ENCODE assay signal across 1 cellular context in the genomic region with DNA sequence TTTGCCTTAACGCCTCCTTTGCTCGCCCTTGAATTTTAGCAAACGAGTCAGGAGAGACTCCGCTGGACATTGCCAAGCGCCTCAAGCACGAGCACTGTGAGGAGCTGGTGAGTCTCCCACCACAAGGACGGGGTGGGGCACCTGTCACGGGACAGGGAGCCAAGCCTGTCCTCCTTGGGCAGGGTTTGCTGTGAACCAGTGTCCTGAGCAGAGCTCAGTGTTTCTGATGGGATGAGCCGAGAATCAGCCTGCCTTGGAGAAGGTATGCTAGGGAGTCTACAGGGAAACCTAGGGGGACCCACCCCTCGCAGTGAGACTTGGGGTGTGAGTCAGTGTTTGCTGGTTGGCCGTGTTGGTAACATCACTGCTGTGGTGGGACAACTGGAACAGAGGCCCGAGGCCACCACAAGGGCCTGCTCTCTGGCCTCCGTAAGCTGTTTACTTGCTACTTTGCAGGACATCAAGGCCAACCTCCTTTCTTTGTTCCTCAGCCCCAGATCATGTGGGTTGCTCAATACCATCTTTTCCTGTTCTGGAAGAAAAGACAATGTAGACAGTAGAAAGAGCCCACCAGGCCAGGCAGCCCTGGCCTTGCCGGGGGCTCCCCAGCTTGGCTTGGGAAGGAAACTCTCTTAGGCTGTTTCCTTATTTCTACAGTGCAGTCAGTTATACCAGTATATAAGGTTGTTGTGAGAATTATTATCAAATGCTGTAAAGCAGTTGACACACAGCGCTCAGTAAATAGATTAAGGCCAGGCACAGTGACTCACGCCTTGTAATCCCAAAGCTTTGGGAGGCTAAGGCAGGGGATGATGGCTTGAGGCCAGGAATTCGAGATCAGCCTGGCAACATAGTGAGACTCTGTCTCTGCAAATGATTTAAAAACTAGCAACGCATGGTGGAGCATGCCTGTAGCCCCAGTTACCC.
TF ChIP-seq lines count a peak whose summit lies in the region.

No MANE protein-coding gene starts in this region.

TF ChIP-seq in HepG2, 621 proteins besides CTCF, POLR2A, EP300 and RAD21 (continued from another document and continues in another):
- TF ChIP-seq, protein P1, sequence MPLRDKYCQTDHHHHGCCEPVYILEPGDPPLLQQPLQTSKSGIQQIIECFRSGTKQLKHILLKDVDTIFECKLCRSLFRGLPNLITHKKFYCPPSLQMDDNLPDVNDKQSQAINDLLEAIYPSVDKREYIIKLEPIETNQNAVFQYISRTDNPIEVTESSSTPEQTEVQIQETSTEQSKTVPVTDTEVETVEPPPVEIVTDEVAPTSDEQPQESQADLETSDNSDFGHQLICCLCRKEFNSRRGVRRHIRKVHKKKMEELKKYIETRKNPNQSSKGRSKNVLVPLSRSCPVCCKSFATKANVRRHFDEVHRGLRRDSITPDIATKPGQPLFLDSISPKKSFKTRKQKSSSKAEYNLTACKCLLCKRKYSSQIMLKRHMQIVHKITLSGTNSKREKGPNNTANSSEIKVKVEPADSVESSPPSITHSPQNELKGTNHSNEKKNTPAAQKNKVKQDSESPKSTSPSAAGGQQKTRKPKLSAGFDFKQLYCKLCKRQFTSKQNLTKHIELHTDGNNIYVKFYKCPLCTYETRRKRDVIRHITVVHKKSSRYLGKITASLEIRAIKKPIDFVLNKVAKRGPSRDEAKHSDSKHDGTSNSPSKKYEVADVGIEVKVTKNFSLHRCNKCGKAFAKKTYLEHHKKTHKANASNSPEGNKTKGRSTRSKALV (CRISPR knock-in tag; IDR thresholded peaks at IDR 0.05), result no peak
- TF ChIP-seq JUND (CRISPR knock-in tag; IDR thresholded peaks at IDR 0.05) (peak; percentile 64; the same call in 1 of the 2 replicates), ZFX (CRISPR knock-in tag; IDR thresholded peaks at IDR 0.05; ENCODE audit: low read depth) (peak; percentile 83), SIN3B (IDR thresholded peaks at IDR 0.05; ENCODE audit: low read length) (no peak), ZNF772 (CRISPR knock-in tag; IDR thresholded peaks at IDR 0.05) (no peak), SNAI1 (CRISPR knock-in tag; IDR thresholded peaks at IDR 0.05; ENCODE audit: borderline replicate concordance) (no peak), RNF2 (conservative IDR thresholded peaks at IDR 0.05; ENCODE audit: low read depth) (0 out of 2 replicates have a peak, but pooled peaks have one; percentile 28), ARID2 (CRISPR knock-in tag; IDR thresholded peaks at IDR 0.05; ENCODE audit: borderline replicate concordance) (no peak), NFYC (CRISPR knock-in tag; IDR thresholded peaks at IDR 0.05) (peak; percentile 11; the same call in 1 of the 2 replicates), ATF7-NPFF (CRISPR knock-in tag; IDR thresholded peaks at IDR 0.05; ENCODE audit: low read depth) (0 out of 2 replicates have a peak, but pooled peaks have one; percentile 10), FOXA3 (CRISPR knock-in tag; IDR thresholded peaks at IDR 0.05) (peak; percentile 88), HMG20A (CRISPR knock-in tag; IDR thresholded peaks at IDR 0.05; ENCODE audit: borderline replicate concordance) (peak; percentile 76), CBX1 (IDR thresholded peaks at IDR 0.05; ENCODE audit: low read depth) (no peak), NR3C1 (CRISPR knock-in tag; IDR thresholded peaks at IDR 0.05) (no peak), ZNF143 (CRISPR knock-in tag; IDR thresholded peaks at IDR 0.05) (no peak), ERF (CRISPR knock-in tag; IDR thresholded peaks at IDR 0.05) (peak; percentile 66; the same call in 1 of the 2 replicates), FOXA1 (IDR thresholded peaks at IDR 0.05) (0 out of 2 replicates have a peak, but pooled peaks have one; percentile 34), FOXA1 (CRISPR knock-in tag; IDR thresholded peaks at IDR 0.05) (peak; percentile 68), ZKSCAN8 (CRISPR knock-in tag; IDR thresholded peaks at IDR 0.05; ENCODE audit: borderline replicate concordance) (no peak)
- TF ChIP-seq, protein P2, sequence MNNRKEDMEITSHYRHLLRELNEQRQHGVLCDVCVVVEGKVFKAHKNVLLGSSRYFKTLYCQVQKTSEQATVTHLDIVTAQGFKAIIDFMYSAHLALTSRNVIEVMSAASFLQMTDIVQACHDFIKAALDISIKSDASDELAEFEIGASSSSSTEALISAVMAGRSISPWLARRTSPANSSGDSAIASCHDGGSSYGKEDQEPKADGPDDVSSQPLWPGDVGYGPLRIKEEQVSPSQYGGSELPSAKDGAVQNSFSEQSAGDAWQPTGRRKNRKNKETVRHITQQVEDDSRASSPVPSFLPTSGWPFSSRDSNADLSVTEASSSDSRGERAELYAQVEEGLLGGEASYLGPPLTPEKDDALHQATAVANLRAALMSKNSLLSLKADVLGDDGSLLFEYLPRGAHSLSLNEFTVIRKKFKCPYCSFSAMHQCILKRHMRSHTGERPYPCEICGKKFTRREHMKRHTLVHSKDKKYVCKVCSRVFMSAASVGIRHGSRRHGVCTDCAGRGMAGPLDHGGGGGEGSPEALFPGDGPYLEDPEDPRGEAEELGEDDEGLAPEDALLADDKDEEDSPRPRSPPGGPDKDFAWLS (CRISPR knock-in tag; IDR thresholded peaks at IDR 0.05; ENCODE audit: borderline replicate concordance), result no peak
- TF ChIP-seq, protein P3, sequence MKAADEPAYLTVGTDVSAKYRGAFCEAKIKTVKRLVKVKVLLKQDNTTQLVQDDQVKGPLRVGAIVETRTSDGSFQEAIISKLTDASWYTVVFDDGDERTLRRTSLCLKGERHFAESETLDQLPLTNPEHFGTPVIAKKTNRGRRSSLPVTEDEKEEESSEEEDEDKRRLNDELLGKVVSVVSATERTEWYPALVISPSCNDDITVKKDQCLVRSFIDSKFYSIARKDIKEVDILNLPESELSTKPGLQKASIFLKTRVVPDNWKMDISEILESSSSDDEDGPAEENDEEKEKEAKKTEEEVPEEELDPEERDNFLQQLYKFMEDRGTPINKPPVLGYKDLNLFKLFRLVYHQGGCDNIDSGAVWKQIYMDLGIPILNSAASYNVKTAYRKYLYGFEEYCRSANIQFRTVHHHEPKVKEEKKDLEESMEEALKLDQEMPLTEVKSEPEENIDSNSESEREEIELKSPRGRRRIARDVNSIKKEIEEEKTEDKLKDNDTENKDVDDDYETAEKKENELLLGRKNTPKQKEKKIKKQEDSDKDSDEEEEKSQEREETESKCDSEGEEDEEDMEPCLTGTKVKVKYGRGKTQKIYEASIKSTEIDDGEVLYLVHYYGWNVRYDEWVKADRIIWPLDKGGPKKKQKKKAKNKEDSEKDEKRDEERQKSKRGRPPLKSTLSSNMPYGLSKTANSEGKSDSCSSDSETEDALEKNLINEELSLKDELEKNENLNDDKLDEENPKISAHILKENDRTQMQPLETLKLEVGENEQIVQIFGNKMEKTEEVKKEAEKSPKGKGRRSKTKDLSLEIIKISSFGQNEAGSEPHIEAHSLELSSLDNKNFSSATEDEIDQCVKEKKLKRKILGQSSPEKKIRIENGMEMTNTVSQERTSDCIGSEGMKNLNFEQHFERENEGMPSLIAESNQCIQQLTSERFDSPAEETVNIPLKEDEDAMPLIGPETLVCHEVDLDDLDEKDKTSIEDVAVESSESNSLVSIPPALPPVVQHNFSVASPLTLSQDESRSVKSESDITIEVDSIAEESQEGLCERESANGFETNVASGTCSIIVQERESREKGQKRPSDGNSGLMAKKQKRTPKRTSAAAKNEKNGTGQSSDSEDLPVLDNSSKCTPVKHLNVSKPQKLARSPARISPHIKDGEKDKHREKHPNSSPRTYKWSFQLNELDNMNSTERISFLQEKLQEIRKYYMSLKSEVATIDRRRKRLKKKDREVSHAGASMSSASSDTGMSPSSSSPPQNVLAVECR (CRISPR knock-in tag; IDR thresholded peaks at IDR 0.05; ENCODE audit: borderline replicate concordance), result peak; percentile 54; the same call in 1 of the 2 replicates
- TF ChIP-seq, protein P4, sequence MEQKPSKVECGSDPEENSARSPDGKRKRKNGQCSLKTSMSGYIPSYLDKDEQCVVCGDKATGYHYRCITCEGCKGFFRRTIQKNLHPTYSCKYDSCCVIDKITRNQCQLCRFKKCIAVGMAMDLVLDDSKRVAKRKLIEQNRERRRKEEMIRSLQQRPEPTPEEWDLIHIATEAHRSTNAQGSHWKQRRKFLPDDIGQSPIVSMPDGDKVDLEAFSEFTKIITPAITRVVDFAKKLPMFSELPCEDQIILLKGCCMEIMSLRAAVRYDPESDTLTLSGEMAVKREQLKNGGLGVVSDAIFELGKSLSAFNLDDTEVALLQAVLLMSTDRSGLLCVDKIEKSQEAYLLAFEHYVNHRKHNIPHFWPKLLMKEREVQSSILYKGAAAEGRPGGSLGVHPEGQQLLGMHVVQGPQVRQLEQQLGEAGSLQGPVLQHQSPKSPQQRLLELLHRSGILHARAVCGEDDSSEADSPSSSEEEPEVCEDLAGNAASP (CRISPR knock-in tag; IDR thresholded peaks at IDR 0.05; ENCODE audit: borderline replicate concordance), result peak; percentile 36; the same call in 1 of the 2 replicates
- TF ChIP-seq, protein P5, sequence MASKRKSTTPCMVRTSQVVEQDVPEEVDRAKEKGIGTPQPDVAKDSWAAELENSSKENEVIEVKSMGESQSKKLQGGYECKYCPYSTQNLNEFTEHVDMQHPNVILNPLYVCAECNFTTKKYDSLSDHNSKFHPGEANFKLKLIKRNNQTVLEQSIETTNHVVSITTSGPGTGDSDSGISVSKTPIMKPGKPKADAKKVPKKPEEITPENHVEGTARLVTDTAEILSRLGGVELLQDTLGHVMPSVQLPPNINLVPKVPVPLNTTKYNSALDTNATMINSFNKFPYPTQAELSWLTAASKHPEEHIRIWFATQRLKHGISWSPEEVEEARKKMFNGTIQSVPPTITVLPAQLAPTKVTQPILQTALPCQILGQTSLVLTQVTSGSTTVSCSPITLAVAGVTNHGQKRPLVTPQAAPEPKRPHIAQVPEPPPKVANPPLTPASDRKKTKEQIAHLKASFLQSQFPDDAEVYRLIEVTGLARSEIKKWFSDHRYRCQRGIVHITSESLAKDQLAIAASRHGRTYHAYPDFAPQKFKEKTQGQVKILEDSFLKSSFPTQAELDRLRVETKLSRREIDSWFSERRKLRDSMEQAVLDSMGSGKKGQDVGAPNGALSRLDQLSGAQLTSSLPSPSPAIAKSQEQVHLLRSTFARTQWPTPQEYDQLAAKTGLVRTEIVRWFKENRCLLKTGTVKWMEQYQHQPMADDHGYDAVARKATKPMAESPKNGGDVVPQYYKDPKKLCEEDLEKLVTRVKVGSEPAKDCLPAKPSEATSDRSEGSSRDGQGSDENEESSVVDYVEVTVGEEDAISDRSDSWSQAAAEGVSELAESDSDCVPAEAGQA (IDR thresholded peaks at IDR 0.05; ENCODE audit: low read depth), result no peak; the same call in 1 of the 2 replicates
- TF ChIP-seq, protein P5 (CRISPR knock-in tag; IDR thresholded peaks at IDR 0.05; ENCODE audit: borderline replicate concordance), result no peak
- TF ChIP-seq, protein P6, sequence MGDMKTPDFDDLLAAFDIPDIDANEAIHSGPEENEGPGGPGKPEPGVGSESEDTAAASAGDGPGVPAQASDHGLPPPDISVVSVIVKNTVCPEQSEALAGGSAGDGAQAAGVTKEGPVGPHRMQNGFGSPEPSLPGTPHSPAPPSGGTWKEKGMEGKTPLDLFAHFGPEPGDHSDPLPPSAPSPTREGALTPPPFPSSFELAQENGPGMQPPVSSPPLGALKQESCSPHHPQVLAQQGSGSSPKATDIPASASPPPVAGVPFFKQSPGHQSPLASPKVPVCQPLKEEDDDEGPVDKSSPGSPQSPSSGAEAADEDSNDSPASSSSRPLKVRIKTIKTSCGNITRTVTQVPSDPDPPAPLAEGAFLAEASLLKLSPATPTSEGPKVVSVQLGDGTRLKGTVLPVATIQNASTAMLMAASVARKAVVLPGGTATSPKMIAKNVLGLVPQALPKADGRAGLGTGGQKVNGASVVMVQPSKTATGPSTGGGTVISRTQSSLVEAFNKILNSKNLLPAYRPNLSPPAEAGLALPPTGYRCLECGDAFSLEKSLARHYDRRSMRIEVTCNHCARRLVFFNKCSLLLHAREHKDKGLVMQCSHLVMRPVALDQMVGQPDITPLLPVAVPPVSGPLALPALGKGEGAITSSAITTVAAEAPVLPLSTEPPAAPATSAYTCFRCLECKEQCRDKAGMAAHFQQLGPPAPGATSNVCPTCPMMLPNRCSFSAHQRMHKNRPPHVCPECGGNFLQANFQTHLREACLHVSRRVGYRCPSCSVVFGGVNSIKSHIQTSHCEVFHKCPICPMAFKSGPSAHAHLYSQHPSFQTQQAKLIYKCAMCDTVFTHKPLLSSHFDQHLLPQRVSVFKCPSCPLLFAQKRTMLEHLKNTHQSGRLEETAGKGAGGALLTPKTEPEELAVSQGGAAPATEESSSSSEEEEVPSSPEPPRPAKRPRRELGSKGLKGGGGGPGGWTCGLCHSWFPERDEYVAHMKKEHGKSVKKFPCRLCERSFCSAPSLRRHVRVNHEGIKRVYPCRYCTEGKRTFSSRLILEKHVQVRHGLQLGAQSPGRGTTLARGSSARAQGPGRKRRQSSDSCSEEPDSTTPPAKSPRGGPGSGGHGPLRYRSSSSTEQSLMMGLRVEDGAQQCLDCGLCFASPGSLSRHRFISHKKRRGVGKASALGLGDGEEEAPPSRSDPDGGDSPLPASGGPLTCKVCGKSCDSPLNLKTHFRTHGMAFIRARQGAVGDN (CRISPR knock-in tag; IDR thresholded peaks at IDR 0.05), result peak; percentile 85
- TF ChIP-seq, protein P7, sequence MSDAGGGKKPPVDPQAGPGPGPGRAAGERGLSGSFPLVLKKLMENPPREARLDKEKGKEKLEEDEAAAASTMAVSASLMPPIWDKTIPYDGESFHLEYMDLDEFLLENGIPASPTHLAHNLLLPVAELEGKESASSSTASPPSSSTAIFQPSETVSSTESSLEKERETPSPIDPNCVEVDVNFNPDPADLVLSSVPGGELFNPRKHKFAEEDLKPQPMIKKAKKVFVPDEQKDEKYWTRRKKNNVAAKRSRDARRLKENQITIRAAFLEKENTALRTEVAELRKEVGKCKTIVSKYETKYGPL (CRISPR knock-in tag; IDR thresholded peaks at IDR 0.05), result no peak
- TF ChIP-seq, protein P8, sequence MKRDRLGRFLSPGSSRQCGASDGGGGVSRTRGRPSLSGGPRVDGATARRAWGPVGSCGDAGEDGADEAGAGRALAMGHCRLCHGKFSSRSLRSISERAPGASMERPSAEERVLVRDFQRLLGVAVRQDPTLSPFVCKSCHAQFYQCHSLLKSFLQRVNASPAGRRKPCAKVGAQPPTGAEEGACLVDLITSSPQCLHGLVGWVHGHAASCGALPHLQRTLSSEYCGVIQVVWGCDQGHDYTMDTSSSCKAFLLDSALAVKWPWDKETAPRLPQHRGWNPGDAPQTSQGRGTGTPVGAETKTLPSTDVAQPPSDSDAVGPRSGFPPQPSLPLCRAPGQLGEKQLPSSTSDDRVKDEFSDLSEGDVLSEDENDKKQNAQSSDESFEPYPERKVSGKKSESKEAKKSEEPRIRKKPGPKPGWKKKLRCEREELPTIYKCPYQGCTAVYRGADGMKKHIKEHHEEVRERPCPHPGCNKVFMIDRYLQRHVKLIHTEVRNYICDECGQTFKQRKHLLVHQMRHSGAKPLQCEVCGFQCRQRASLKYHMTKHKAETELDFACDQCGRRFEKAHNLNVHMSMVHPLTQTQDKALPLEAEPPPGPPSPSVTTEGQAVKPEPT (CRISPR knock-in tag; IDR thresholded peaks at IDR 0.05; ENCODE audit: low read depth), result peak; percentile 73; the same call in 1 of the 2 replicates
